In genomic region chr12:59700145-59700435, GRCh38 we compare ENCODE assay signal across 14 cellular contexts.
DNase-seq lines count a peak whose midpoint lies in the region; ATAC-seq and TF ChIP-seq lines count a peak whose summit lies in the region.
"Had no signal": no experiment of that assay in that cellular context is flagged by ENCODE, and none has a peak within 500 bp of the region (broad histone marks: within the 10 kb centered on the region; RNA-seq: fewer than 3 reads in every experiment).

No MANE protein-coding gene starts in this region.

- H2BK15ac ChIP-seq in mesenchymal stem cell (ENCODE audit: low read depth, poor library complexity, severe bottlenecking) = no peak overlapping the region

- H3K4me1 ChIP-seq in left ventricle myocardium inferior = peaks cover 66% of the 10 kb centered on the region
- H3K4me1 ChIP-seq in adrenal gland (replicated peaks in 1 of 2) = peaks cover 0 to 11% of the 10 kb centered on the region in 2 donors
- H3K4me1 ChIP-seq in mesenchymal stem cell (ENCODE audit: control insufficient read depth, insufficient read depth, low read depth, low read length) = no peaks in the 10 kb centered on the region
- H3K4me1 ChIP-seq in sigmoid colon = peaks cover 0 to 10% (median 4%) of the 10 kb centered on the region in 4 donors

- DNase-seq in left ventricle myocardium inferior = no peak
- DNase-seq in left ventricle myocardium superior = no peak
- no peak for DNase-seq in adrenal gland
- DNase-seq in mesenchymal stem cell = no peak
- DNase-seq in activated effector memory CD4-positive, alpha-beta T cell treated with Interleukin-2 at 50 U/mL for 16 hours = no peak
- no peak for DNase-seq in sigmoid colon
- no peak for DNase-seq in DMS153 treated with DMSO at 0.1 percent for 48 hours (lab: John Stamatoyannopoulos, UW; ENCODE audit: unreplicated experiment)
- DNase-seq: CD4-positive, alpha-beta T cell; MG63; NCI-H1930; NCI-H2171 treated with DMSO at 0.1 percent for 48 hours; NCI-H510A had no signal

- peaks cover 5% of the 10 kb centered on the region for H3K36me3 ChIP-seq in left ventricle myocardium inferior
- H3K36me3 ChIP-seq in adrenal gland (replicated peaks in 1 of 2) = no peaks in the 10 kb centered on the region
- H3K36me3 ChIP-seq in mesenchymal stem cell (ENCODE audit: control insufficient read depth in 1 of 2, insufficient read depth in 2 of 2, low read depth in 1 of 2, low read length in 2 of 2) = peaks cover 0 to 5% of the 10 kb centered on the region in 2 experiments
- peaks cover 0 to 5% (median 0%) of the 10 kb centered on the region in 4 donors for H3K36me3 ChIP-seq in sigmoid colon
- H3K36me3 ChIP-seq: MG63 had no signal

- no peak overlapping the region for H4K91ac ChIP-seq in mesenchymal stem cell (ENCODE audit: low read length)

- intact Hi-C loops in left ventricle myocardium inferior (cut with micrococcal nuclease) = no loop called here
- intact Hi-C loops in left ventricle myocardium superior (cut with micrococcal nuclease) = no loop called here
- intact Hi-C loops in adrenal gland (cut with DNase I) = loop anchor here in 1 of 2 donors (1.0 kb wide), 1 partner anchor 19 kb away; no protein-coding TSS in a partner anchor
- intact Hi-C loops in sigmoid colon (cut with DNase I) = no loop called here

- H3K18ac ChIP-seq in mesenchymal stem cell (ENCODE audit: low read depth in 1 of 2, low read length in 2 of 2) = no peak overlapping the region

- no peaks in the 10 kb centered on the region for H3K79me1 ChIP-seq in mesenchymal stem cell (replicated peaks; ENCODE audit: low read length, poor library complexity, severe bottlenecking)

- no peak overlapping the region for H2BK5ac ChIP-seq in mesenchymal stem cell (ENCODE audit: low read depth, low read length, poor library complexity, severe bottlenecking)

- H3K9ac ChIP-seq in mesenchymal stem cell (ENCODE audit: low read length) = peak overlapping the region; percentile 83
- H3K9ac ChIP-seq: KMS-11 had no signal

- no peak overlapping the region for H2BK120ac ChIP-seq in mesenchymal stem cell (ENCODE audit: low read depth, low read length)

- H3K4ac ChIP-seq in mesenchymal stem cell (ENCODE audit: low read depth in 1 of 2, low read length in 2 of 2) = no peak overlapping the region

- TF ChIP-seq EP300 in sigmoid colon (IDR thresholded peaks at IDR 0.05) = no peak

- TF ChIP-seq POLR2A in adrenal gland (IDR thresholded peaks at IDR 0.05) (no peak), sigmoid colon (IDR thresholded peaks at IDR 0.05) (no peak)

- H3K9me3 ChIP-seq in left ventricle myocardium inferior (replicated peaks) = no peaks in the 10 kb centered on the region
- H3K9me3 ChIP-seq in adrenal gland (replicated peaks in 1 of 3) = no peaks in the 10 kb centered on the region
- no peaks in the 10 kb centered on the region for H3K9me3 ChIP-seq in mesenchymal stem cell (ENCODE audit: control insufficient read depth, low read length)
- no peaks in the 10 kb centered on the region for H3K9me3 ChIP-seq in sigmoid colon
- H3K9me3 ChIP-seq: MG63 had no signal

- H3K14ac ChIP-seq in mesenchymal stem cell (ENCODE audit: low read length in 2 of 2) = no peak overlapping the region

- H2AFZ ChIP-seq in mesenchymal stem cell (ENCODE audit: low read depth, low read length) = no peak overlapping the region

- WGBS in adrenal gland, 4 donors = 67 to 88% (median 70%) methylated on average over 1 of the region's 1 CpG
- no CpG with 5 or more reads among the region's 1 CpG for WGBS in mesenchymal stem cell
- WGBS in sigmoid colon, 2 donors = 83 to 91% methylated on average over 1 of the region's 1 CpG

- H2AK5ac ChIP-seq in mesenchymal stem cell (ENCODE audit: low read length, severe bottlenecking) = no peak overlapping the region

- TF ChIP-seq CTCF in left ventricle myocardium inferior (IDR thresholded peaks at IDR 0.05; ENCODE audit: borderline replicate concordance) = no peak
- no peak for TF ChIP-seq CTCF in adrenal gland (IDR thresholded peaks at IDR 0.05)
- no peak for TF ChIP-seq CTCF in sigmoid colon (IDR thresholded peaks at IDR 0.05)

- H3K4me2 ChIP-seq in mesenchymal stem cell (ENCODE audit: low read length, poor library complexity, severe bottlenecking) = no peak overlapping the region
- H3K4me2 ChIP-seq: KMS-11 had no signal

- H3K4me3 ChIP-seq in left ventricle myocardium inferior = no peak overlapping the region
- peak overlapping the region in 1 of 4 donors; percentile 9 for H3K4me3 ChIP-seq in adrenal gland
- peak overlapping the region in 1 of 2 experiments; percentile 49 for H3K4me3 ChIP-seq in mesenchymal stem cell (ENCODE audit: insufficient read depth in 1 of 2, low read depth in 1 of 2, low read length in 2 of 2)
- H3K4me3 ChIP-seq in sigmoid colon = no peak overlapping the region
- H3K4me3 ChIP-seq: MG63 had no signal

- no peak overlapping the region for H2BK12ac ChIP-seq in mesenchymal stem cell (ENCODE audit: low read length in 2 of 2)

- ATAC-seq in left ventricle myocardium superior (no peak), GM19455 (IDR thresholded peaks at IDR 0.05; ENCODE audit: unreplicated experiment) (no peak)

- H4K8ac ChIP-seq in mesenchymal stem cell (ENCODE audit: low read length) = no peak overlapping the region

- peak overlapping the region; percentile 53 for H3K27ac ChIP-seq in left ventricle myocardium inferior (replicated peaks)
- peak overlapping the region in 3 of 5 donors; percentile 34 to 46 (median 46) for H3K27ac ChIP-seq in adrenal gland
- H3K27ac ChIP-seq in mesenchymal stem cell (ENCODE audit: low read length, poor library complexity, severe bottlenecking) = no peak overlapping the region
- no peak overlapping the region for H3K27ac ChIP-seq in sigmoid colon
- H3K27ac ChIP-seq: KMS-11 had no signal

- H3K27me3 ChIP-seq in left ventricle myocardium inferior (ENCODE audit: low read depth) = no peaks in the 10 kb centered on the region
- H3K27me3 ChIP-seq in adrenal gland = no peaks in the 10 kb centered on the region
- H3K27me3 ChIP-seq in mesenchymal stem cell (ENCODE audit: control insufficient read depth in 1 of 2, insufficient read depth in 1 of 2, low read length in 2 of 2) = no peaks in the 10 kb centered on the region
- no peaks in the 10 kb centered on the region for H3K27me3 ChIP-seq in sigmoid colon
- H3K27me3 ChIP-seq: MG63 had no signal

- H3K23ac ChIP-seq in mesenchymal stem cell (ENCODE audit: low read length in 2 of 2) = no peak overlapping the region

Comparison
In these comparisons a context has a peak if more than half of its experiments do, and no peak if none do; other contexts are left out.
1. H3K27ac ChIP-seq: peak in left ventricle myocardium inferior (single experiment) and adrenal gland (3 of 5); none in mesenchymal stem cell (single experiment) and sigmoid colon (0 of 4).